In the genomic region with DNA sequence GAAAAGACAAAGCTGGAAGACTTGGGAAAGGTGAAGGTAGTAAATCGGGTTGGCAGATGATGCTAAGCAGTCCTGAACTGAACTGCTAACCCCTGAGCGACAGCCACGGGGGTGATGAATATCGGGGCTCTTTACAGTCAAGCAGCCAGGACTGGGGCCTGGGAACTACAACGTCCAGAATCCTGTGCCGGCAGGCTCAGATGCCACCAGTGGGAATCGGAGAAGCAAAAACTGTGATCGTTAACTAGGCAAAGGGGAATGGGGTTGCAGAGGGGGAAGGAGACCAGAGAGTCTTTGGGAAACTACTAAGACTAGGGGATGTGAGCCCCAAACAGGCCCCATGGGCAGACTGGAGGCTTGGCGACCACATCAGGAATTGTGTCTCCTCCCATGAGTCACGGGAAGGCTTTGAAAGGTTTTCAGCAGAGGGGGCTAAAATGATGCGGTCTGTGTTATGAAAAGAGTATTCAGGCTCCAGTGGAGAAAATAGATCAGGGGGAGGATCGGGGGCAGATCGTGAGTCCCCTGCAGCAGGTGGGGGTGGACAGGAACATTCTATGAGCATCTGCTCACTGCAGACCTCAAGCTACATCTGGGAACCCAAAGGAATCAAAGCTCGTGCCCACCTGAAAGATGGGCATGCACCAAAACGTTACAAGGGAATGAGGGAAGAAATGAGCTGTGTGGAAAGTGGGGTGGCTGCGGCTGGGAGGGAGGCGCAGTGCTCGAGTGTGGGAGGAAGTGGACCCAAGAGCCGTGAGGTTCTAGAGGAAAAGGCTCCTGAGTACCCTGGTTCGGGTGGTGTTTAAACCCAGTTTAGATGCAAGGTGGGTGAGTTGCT, we compare ENCODE assay signal across 22 cellular contexts. TPM values are rescaled to one million over a fixed set of nuclear protein-coding genes. Genes with fewer than 3 reads are reported as not detected.
"Had no signal": no experiment of that assay in that cellular context is flagged by ENCODE, and none has a peak within 500 bp of the region (broad histone marks: within the 10 kb centered on the region; RNA-seq: fewer than 3 reads in every experiment).

No MANE protein-coding gene starts in this region.

- H3K9me3 ChIP-seq: thoracic aorta had no signal

- H3K27ac ChIP-seq: epithelial cell of prostate, SK-N-MC, upper lobe of left lung had no signal

- H3K36me3 ChIP-seq: thoracic aorta had no signal

- H3K4me3 ChIP-seq: SK-N-MC, thoracic aorta, upper lobe of left lung had no signal

- ATAC-seq: activated CD8-positive, alpha-beta T cell treated with anti-CD3 and anti-CD28 coated beads, Interleukin-2, amount 10 ng/mL, durations not matched to agents 7 days and 5 days had no signal

- DNase-seq: activated B cell treated with CpG ODN at 0.5 μM for 24 hours; activated CD4-positive, alpha-beta T cell treated with anti-CD3 and anti-CD28 coated beads, Interleukin-2, amount 10 ng/mL, durations not matched to agents 7 days and 5 days; activated CD8-positive, alpha-beta memory T cell treated with anti-CD3 and anti-CD28 coated beads, Interleukin-2, amount 50 U/mL, for 48 hours; activated CD8-positive, alpha-beta T cell treated with anti-CD3 and anti-CD28 coated beads, Interleukin-2, amount 10 ng/mL, durations not matched to agents 7 days and 5 days; activated gamma-delta T cell; activated T-cell treated with anti-CD3 and anti-CD28 coated beads, Interleukin-2, amount 50 U/mL, for 48 hours; amygdala; cerebellar nuclear complex; foreskin fibroblast; islet precursor cell; midbrain; occipital lobe; retina; SHP77; stimulated activated CD4-positive, alpha-beta T cell treated with anti-CD3 and anti-CD28 coated beads, Interleukin-15, amount 100 ng/mL, for 24 hours; stimulated activated CD4-positive, alpha-beta T cell treated with anti-CD3 and anti-CD28 coated beads, Interleukin-2, amount 100 ng/mL, for 48 hours; upper lobe of left lung had no signal

- H3K27me3 ChIP-seq: upper lobe of left lung had no signal

- H3K4me1 ChIP-seq: upper lobe of left lung had no signal

RNA-seq across cellular contexts. Expression of a gene that starts 53.8 kb away (rescaled TPM):
- total RNA-seq: activated B cell treated with CpG ODN at 0.5 μM for 24 hours, dermis microvascular lymphatic vessel endothelial cell, lung microvascular endothelial cell had no signal
